22 cellular contexts compared by ENCODE assay signal in genomic region chr5:24646915-24647314, GRCh38. TPM values are rescaled to one million over a fixed set of nuclear protein-coding genes. Genes with fewer than 3 reads are reported as not detected.
DNase-seq lines count a peak whose midpoint lies in the region; ATAC-seq, FAIRE-seq and TF ChIP-seq lines count a peak whose summit lies in the region.
"Had no signal": no experiment of that assay in that cellular context is flagged by ENCODE, and none has a peak within 500 bp of the region (broad histone marks: within the 10 kb centered on the region; RNA-seq: fewer than 3 reads in every experiment).

No MANE protein-coding gene starts in this region.

- H4K20me1 ChIP-seq in HepG2 (ENCODE audit: insufficient read depth, low read length) (no peaks in the 10 kb centered on the region), osteoblast (ENCODE audit: insufficient read depth, low read length) (no peaks in the 10 kb centered on the region)

- TF ChIP-seq POLR2A in HepG2 (IDR thresholded peaks at IDR 0.05; ENCODE audit: insufficient read depth in 1 of 2, low read depth in 2 of 2, low read length in 2 of 2): no peak
- no peak for TF ChIP-seq POLR2A in right lobe of liver (IDR thresholded peaks at IDR 0.05)

- BruUV-seq in HepG2 (replicated peaks; lab: Mats Ljungman, UMichigan): no TSS peak

- peak; percentile 38 to 56 for DNase-seq in NCI-H2081 (lab: John Stamatoyannopoulos, UW)
- DNase-seq in NCI-H2081 treated with DMSO at 0.1 percent for 48 hours (lab: John Stamatoyannopoulos, UW): no peak
- peak; percentile 13 for DNase-seq in HepG2 (ENCODE audit: low spot score)
- no peak for DNase-seq in right lobe of liver
- DNase-seq in NCI-H774 (lab: John Stamatoyannopoulos, UW): peak; percentile 48
- peak; percentile 2 for DNase-seq in left kidney (ENCODE audit: low read depth, low spot score)
- no peak for DNase-seq in osteoblast (ENCODE audit: insufficient read length, low spot score, missing footprints)
- DNase-seq in activated CD4-positive, alpha-beta T cell treated with anti-CD3 and anti-CD28 coated beads for 4 hours: no peak
- DNase-seq: AML-193; CD4-positive, alpha-beta memory T cell; DMS153; DND-41; EL; GM23248; HCEC 1CT had no signal

- POLR2A ChIA-PET in HepG2 (lab: Yijun Ruan, JAX): no interaction called here

- no peak overlapping the region for H3K4me2 ChIP-seq in HepG2 (ENCODE audit: low read depth, low read length)
- no peak overlapping the region for H3K4me2 ChIP-seq in osteoblast (ENCODE audit: insufficient read depth, low read length)
- H3K4me2 ChIP-seq: A549 had no signal

- no peak for TF ChIP-seq RAD21 in HepG2 (CRISPR knock-in tag; IDR thresholded peaks at IDR 0.05)

- TF ChIP-seq CTCF in HepG2 (CRISPR knock-in tag; IDR thresholded peaks at IDR 0.05): no peak
- no peak for TF ChIP-seq CTCF in right lobe of liver (IDR thresholded peaks at IDR 0.05)
- TF ChIP-seq CTCF in osteoblast (IDR thresholded peaks at IDR 0.05; ENCODE audit: extremely low read depth, low read depth, low read length): no peak

- H3K27ac ChIP-seq in HepG2 (ENCODE audit: extremely low read length, insufficient read depth, low read length) (no peak overlapping the region), right lobe of liver (no peak overlapping the region), osteoblast (ENCODE audit: low read depth, low read length) (no peak overlapping the region)
- H3K27ac ChIP-seq: 22Rv1, A549, C4-2B, GM23248, HL-60 had no signal

- CTCF ChIA-PET in HepG2 (lab: Yijun Ruan, JAX; ENCODE audit: low intra/inter-chr PET ratio, low total read pairs): no interaction called here

- no peak overlapping the region for H3K9ac ChIP-seq in HepG2 (ENCODE audit: insufficient read depth, low read depth, low read length)
- H3K9ac ChIP-seq: GM23248 had no signal

- H3K9me3 ChIP-seq in HepG2 (ENCODE audit: low read length) (no peaks in the 10 kb centered on the region), right lobe of liver (no peaks in the 10 kb centered on the region), osteoblast (ENCODE audit: low read depth, low read length) (no peaks in the 10 kb centered on the region)
- H3K9me3 ChIP-seq: A549 had no signal

- H3K27me3 ChIP-seq in HepG2 (ENCODE audit: control insufficient read depth in 1 of 2, insufficient read depth in 2 of 2, low read length in 2 of 2): no peaks in the 10 kb centered on the region
- peaks cover 0 to 14% of the 10 kb centered on the region in 2 donors for H3K27me3 ChIP-seq in right lobe of liver
- H3K27me3 ChIP-seq in osteoblast (ENCODE audit: insufficient read depth, low read length): no peaks in the 10 kb centered on the region

- H3K79me2 ChIP-seq in HepG2 (ENCODE audit: insufficient read depth, low read length) (no peaks in the 10 kb centered on the region), osteoblast (ENCODE audit: insufficient read depth, low read length) (no peaks in the 10 kb centered on the region)

- H3K4me3 ChIP-seq in HepG2 (replicated peaks in 1 of 3; ENCODE audit: insufficient read depth in 1 of 3, low read depth in 2 of 3, low read length in 3 of 3) (no peak overlapping the region), right lobe of liver (no peak overlapping the region), osteoblast (ENCODE audit: insufficient read depth, low read length) (no peak overlapping the region)
- H3K4me3 ChIP-seq: A549, GM12878, GM23248 had no signal

- H2AFZ ChIP-seq in HepG2 (ENCODE audit: low read length) (no peak overlapping the region), osteoblast (ENCODE audit: low read length) (no peak overlapping the region)
- H2AFZ ChIP-seq: GM23248 had no signal

- H3K36me3 ChIP-seq in HepG2 (replicated peaks in 1 of 2; ENCODE audit: control insufficient read depth in 1 of 2, insufficient read depth in 2 of 2, low read length in 2 of 2) (no peaks in the 10 kb centered on the region), right lobe of liver (no peaks in the 10 kb centered on the region), osteoblast (ENCODE audit: insufficient read depth, low read length) (no peaks in the 10 kb centered on the region)

- in situ Hi-C loops in HepG2 (cut with HindIII; ENCODE audit: extremely low pct_ligation_motif_present, low pct_unique_long_range_greater_than_20kb): no loop called here

- no peak for TF ChIP-seq EP300 in HepG2 (IDR thresholded peaks at IDR 0.05; ENCODE audit: low read depth in 2 of 2, low read length in 2 of 2)
- TF ChIP-seq EP300 in HepG2 (CRISPR knock-in tag; IDR thresholded peaks at IDR 0.05; ENCODE audit: borderline replicate concordance): no peak

- 0% methylated on average over 1 of the region's 1 CpG for WGBS in HepG2 (ENCODE audit: low lambda C conversion rate)
- 40% methylated on average over 1 of the region's 1 CpG for WGBS in right lobe of liver (ENCODE audit: insufficient coverage, low coverage, low lambda C conversion rate, missing lambda C conversion rate)

- ATAC-seq in HepG2 (peak; percentile 65; the same call in 1 of the 3 replicates), right lobe of liver (no peak)
- ATAC-seq: A549, GM12878 had no signal

- H3K4me1 ChIP-seq in HepG2 (ENCODE audit: insufficient read depth, low read length) (no peaks in the 10 kb centered on the region), right lobe of liver (no peaks in the 10 kb centered on the region), osteoblast (ENCODE audit: insufficient read depth, low read length) (no peaks in the 10 kb centered on the region)
- H3K4me1 ChIP-seq: A549 had no signal

- intact Hi-C loops in HepG2 (cut with micrococcal nuclease; ENCODE audit: unreplicated experiment) (no loop called here), right lobe of liver (cut with DNase I) (no loop called here)

- FAIRE-seq in HepG2 (lab: Jason Lieb, UNC): no peak
- FAIRE-seq: A549, GM12878, GM19239 had no signal

TF ChIP-seq in HepG2, 621 proteins besides CTCF, POLR2A, EP300 and RAD21:
- no peak for TF ChIP-seq GATAD2A (CRISPR knock-in tag; IDR thresholded peaks at IDR 0.05)
- no peak for TF ChIP-seq ZSCAN12 (CRISPR knock-in tag; IDR thresholded peaks at IDR 0.05)
- peak; percentile 94 for TF ChIP-seq RFX5 (IDR thresholded peaks at IDR 0.05; ENCODE audit: low read depth, low read length)
- no peak for TF ChIP-seq ZBTB20 (CRISPR knock-in tag; IDR thresholded peaks at IDR 0.05; ENCODE audit: borderline replicate concordance, low read depth)
- no peak for TF ChIP-seq GLI4 (CRISPR knock-in tag; IDR thresholded peaks at IDR 0.05; ENCODE audit: borderline replicate concordance)
- no peak for TF ChIP-seq KLF15 (CRISPR knock-in tag; IDR thresholded peaks at IDR 0.05; ENCODE audit: borderline replicate concordance)

RNA-seq across cellular contexts. Expression of gene CDH10, which starts 2.1 kb away (rescaled TPM):
- total RNA-seq in HepG2 (2016; rRNA removed; fragmentation: Illumina TruSeq; extraction: Trizol) (0.04 TPM in 1 of 2 replicates, not detected in the other), right lobe of liver (not detected), osteoblast (not detected in 2 replicates)
- total RNA-seq in HepG2 (2016; cell fraction: cytosol; rRNA removed; fragmentation: Illumina TruSeq; extraction: Trizol; ENCODE audit: low read depth): not detected in 2 replicates
- total RNA-seq in HepG2 (2016; cell fraction: insoluble cytoplasmic fraction; rRNA removed; fragmentation: Illumina TruSeq; extraction: Trizol): not detected in 2 replicates
- total RNA-seq in HepG2 (2016; cell fraction: membrane; rRNA removed; fragmentation: Illumina TruSeq; extraction: Trizol): not detected in 2 replicates
- not detected in 2 replicates for total RNA-seq in HepG2 (2016; cell fraction: nucleus; rRNA removed; fragmentation: Illumina TruSeq; extraction: Trizol)
- polyA plus RNA-seq in HepG2 (2011; rRNA removed): 0.01 TPM in 1 of 2 replicates, not detected in the other
- polyA plus RNA-seq in HepG2 (2011; cell fraction: cytosol; rRNA removed): 0.07 TPM in 1 of 2 replicates, not detected in the other
- not detected in 2 replicates for polyA plus RNA-seq in HepG2 (2011; cell fraction: nucleus; rRNA removed)
- polyA plus RNA-seq in HepG2 (2012): not detected in 2 replicates
- polyA plus RNA-seq in HepG2 (2016; cell fraction: cytosol; fragmentation: Illumina TruSeq; extraction: Trizol; ENCODE audit: low read depth): not detected in 2 replicates
- polyA plus RNA-seq in HepG2 (2016; cell fraction: insoluble cytoplasmic fraction; fragmentation: Illumina TruSeq; extraction: Trizol; ENCODE audit: low read depth): not detected in 2 replicates
- polyA plus RNA-seq in HepG2 (2016; cell fraction: membrane; fragmentation: Illumina TruSeq; extraction: Trizol; ENCODE audit: low read depth): not detected in 2 replicates
- polyA plus RNA-seq in HepG2 (2016; cell fraction: nucleus; fragmentation: Illumina TruSeq; extraction: Trizol; ENCODE audit: insufficient read depth, low read depth): not detected in 2 replicates
- 8.1 TPM in 1 of 2 replicates, not detected in the other for polyA minus RNA-seq in HepG2 (2011; rRNA and poly(A)+ RNA removed; ENCODE audit: low replicate concordance)
- 1.7 TPM in 1 of 2 replicates, not detected in the other for polyA minus RNA-seq in HepG2 (2011; cell fraction: cytosol; rRNA and poly(A)+ RNA removed)
- polyA minus RNA-seq in HepG2 (2011; cell fraction: nucleus; rRNA and poly(A)+ RNA removed): 0.12 and 0.26 TPM in 2 replicates
- total RNA-seq: CD4-positive, alpha-beta memory T cell; G401; GM12878 had no signal
- polyA plus RNA-seq: CD4-positive, alpha-beta memory T cell had no signal

Comparison
In these comparisons a context has a peak if more than half of its experiments do, and no peak if none do; other contexts are left out.
1. DNase-seq: peak in NCI-H2081 (2 of 2), HepG2 (single experiment), NCI-H774 (single experiment) and left kidney (single experiment); none in NCI-H2081 treated with DMSO at 0.1 percent for 48 hours (single experiment), right lobe of liver (0 of 3), osteoblast (single experiment) and activated CD4-positive, alpha-beta T cell treated with anti-CD3 and anti-CD28 coated beads for 4 hours (0 of 2).